ENCODE assay signal across 27 cellular contexts in genomic region chr17:72004011-72004427, GRCh38.
DNase-seq lines count a peak whose midpoint lies in the region; ATAC-seq, FAIRE-seq and TF ChIP-seq lines count a peak whose summit lies in the region.
"Had no signal": no experiment of that assay in that cellular context is flagged by ENCODE, and none has a peak within 500 bp of the region (broad histone marks: within the 10 kb centered on the region; RNA-seq: fewer than 3 reads in every experiment).

No MANE protein-coding gene starts in this region.

- WGBS in A549 (ENCODE audit: missing lambda C conversion rate): 18% methylated on average over 2 of the region's 2 CpGs
- 74 to 92% (median 82%) methylated on average over 2 of the region's 2 CpGs for WGBS in spleen, 5 donors

- H3K27ac Mint-ChIP-seq in activated T-helper 17 cell treated with anti-CD3 and anti-CD28 coated beads, Interleukin-2, amount 50 U/mL, for 72 hours: no peak overlapping the region
- H3K27ac Mint-ChIP-seq: activated naive CD8-positive, alpha-beta T cell; activated T-cell treated with anti-CD3 and anti-CD28 coated beads, Interleukin-2, amount 50 U/mL, for 72 hours; CD4-positive, alpha-beta T cell; memory B cell; naive thymus-derived CD4-positive, alpha-beta T cell had no signal

- H3K4me1 ChIP-seq in A549 (peaks cover 27% of the 10 kb centered on the region), spleen (no peaks in the 10 kb centered on the region)
- H3K4me1 ChIP-seq: upper lobe of right lung had no signal

- H3K27me3 ChIP-seq in spleen (replicated peaks in 1 of 7): no peaks in the 10 kb centered on the region
- H3K27me3 ChIP-seq: brain microvascular endothelial cell had no signal

- no peaks in the 10 kb centered on the region for H3K4me1 Mint-ChIP-seq in activated T-helper 17 cell treated with anti-CD3 and anti-CD28 coated beads, Interleukin-2, amount 50 U/mL, for 72 hours
- H3K4me1 Mint-ChIP-seq: memory B cell had no signal

- POLR2A ChIA-PET in A549 (lab: Yijun Ruan, JAX): no interaction called here

- H3K27ac ChIP-seq in A549: peak overlapping the region in 1 of 2 experiments; percentile 35; a peak in 3 of 6 replicates
- H3K27ac ChIP-seq in spleen: no peak overlapping the region
- H3K27ac ChIP-seq: brain microvascular endothelial cell, upper lobe of right lung had no signal

- intact Hi-C loops in spleen (cut with DNase I; ENCODE audit: low total_unique reads): no loop called here

- H3K9me3 ChIP-seq in A549 (no peaks in the 10 kb centered on the region), spleen (no peaks in the 10 kb centered on the region)
- H3K9me3 ChIP-seq: upper lobe of right lung had no signal

- no peaks in the 10 kb centered on the region for H3K9me3 Mint-ChIP-seq in activated T-helper 17 cell treated with anti-CD3 and anti-CD28 coated beads, Interleukin-2, amount 50 U/mL, for 72 hours
- H3K9me3 Mint-ChIP-seq: CD4-positive, alpha-beta T cell; memory B cell had no signal

- H3K36me3 Mint-ChIP-seq in activated T-helper 17 cell treated with anti-CD3 and anti-CD28 coated beads, Interleukin-2, amount 50 U/mL, for 72 hours (ENCODE audit: low read depth): no peaks in the 10 kb centered on the region
- H3K36me3 Mint-ChIP-seq: activated naive CD8-positive, alpha-beta T cell; memory B cell; naive thymus-derived CD4-positive, alpha-beta T cell had no signal

- no peak for TF ChIP-seq RAD21 in A549 (conservative IDR thresholded peaks at IDR 0.05 in 1 of 2, IDR thresholded peaks at IDR 0.05 in 1 of 2)

- peak; percentile 57 to 79; a peak in 5 of 6 replicates for ATAC-seq in A549
- ATAC-seq in activated T-helper 17 cell treated with anti-CD3 and anti-CD28 coated beads, Interleukin-2, amount 50 U/mL, for 72 hours (replicated peaks): peak; percentile 38
- ATAC-seq: naive thymus-derived CD4-positive, alpha-beta T cell; upper lobe of right lung had no signal

- H3K4me3 Mint-ChIP-seq in activated T-helper 17 cell treated with anti-CD3 and anti-CD28 coated beads, Interleukin-2, amount 50 U/mL, for 72 hours: no peak overlapping the region
- H3K4me3 Mint-ChIP-seq: activated naive CD8-positive, alpha-beta T cell; CD4-positive, alpha-beta T cell; memory B cell; naive thymus-derived CD4-positive, alpha-beta T cell had no signal

- peak overlapping the region; percentile 25 for H3K4me2 ChIP-seq in A549

- H3K4me3 ChIP-seq in A549: no peak overlapping the region
- H3K4me3 ChIP-seq in spleen: no peak overlapping the region
- H3K4me3 ChIP-seq: upper lobe of right lung had no signal

- H3K36me3 ChIP-seq in spleen: no peaks in the 10 kb centered on the region
- H3K36me3 ChIP-seq: brain microvascular endothelial cell, upper lobe of right lung had no signal

- no peak for TF ChIP-seq CTCF in A549 (IDR thresholded peaks at IDR 0.05)
- no peak for TF ChIP-seq CTCF in spleen (IDR thresholded peaks at IDR 0.05 in 8 of 11, conservative IDR thresholded peaks at IDR 0.05 in 3 of 11)

- peak in 1 of 2 experiments; percentile 59; a peak in 2 of 5 replicates for TF ChIP-seq EP300 in A549 (IDR thresholded peaks at IDR 0.05)

- peaks cover 6% of the 10 kb centered on the region for H3K27me3 Mint-ChIP-seq in activated T-helper 17 cell treated with anti-CD3 and anti-CD28 coated beads, Interleukin-2, amount 50 U/mL, for 72 hours
- H3K27me3 Mint-ChIP-seq: CD4-positive, alpha-beta T cell; memory B cell had no signal

- TF ChIP-seq POLR2A in A549 (IDR thresholded peaks at IDR 0.05; ENCODE audit: low read length) (no peak), spleen (IDR thresholded peaks at IDR 0.05) (no peak)

- DNase-seq in A549 (ENCODE audit: low read depth in 1 of 2, low spot score in 1 of 2): peak in 1 of 2 experiments; percentile 29
- DNase-seq in HS-5 (ENCODE audit: low read depth): peak; percentile 37
- DNase-seq in iris pigment epithelial cell (ENCODE audit: low read depth): peak; percentile 10
- no peak for DNase-seq in NCI-H82 treated with DMSO at 0.1 percent for 48 hours (lab: John Stamatoyannopoulos, UW; ENCODE audit: unreplicated experiment)
- no peak for DNase-seq in activated gamma-delta T cell (lab: John Stamatoyannopoulos, UW)
- no peak for DNase-seq in spleen
- DNase-seq in SW480 (ENCODE audit: low spot score): no peak
- DNase-seq: activated CD4-positive, CD25-positive, alpha-beta regulatory T cell treated with anti-CD3 and anti-CD28 coated beads, Interleukin-2, amount 50 U/mL, for 72 hours; activated T-cell treated with anti-CD3 and anti-CD28 coated beads, Interleukin-2, amount 50 U/mL, for 72 hours; brain microvascular endothelial cell; CD4-positive, alpha-beta T cell; cortex of kidney; foreskin melanocyte; hypothalamus; Kasumi-1; naive thymus-derived CD4-positive, alpha-beta T cell; NCI-H1436 treated with DMSO at 0.1 percent for 48 hours; NCI-H2171; NCI-H774; posterior cingulate gyrus; T-helper 9 cell; upper lobe of right lung had no signal

- CTCF ChIA-PET in A549 (lab: Yijun Ruan, JAX): interaction anchor here (0.6 to 1.6 kb wide), 4 partner anchors 43 to 536 kb away, joined by 3 to 6 read pairs (median 4); no protein-coding TSS in a partner anchor

- FAIRE-seq in A549 (lab: Jason Lieb, UNC): no peak
- FAIRE-seq: endometrium, keratinocyte had no signal

TF ChIP-seq in A549, 52 proteins besides CTCF, POLR2A, EP300 and RAD21:
- TF ChIP-seq FOSL2 (IDR thresholded peaks at IDR 0.05) (peak; percentile 23; the same call in 1 of the 2 replicates), FOSL2 (CRISPR knock-in tag; IDR thresholded peaks at IDR 0.05) (no peak), CEBPB (IDR thresholded peaks at IDR 0.05) (peak in 1 of 2 experiments; percentile 49; a peak in 1 of 4 replicates), ZSCAN20 (CRISPR knock-in tag; IDR thresholded peaks at IDR 0.05) (no peak), JUN (IDR thresholded peaks at IDR 0.05) (0 out of 5 replicates have a peak, but pooled peaks of 1 of the 2 experiments have one; percentile 43), HDAC2 (IDR thresholded peaks at IDR 0.05) (no peak), JUNB (IDR thresholded peaks at IDR 0.05) (peak; percentile 55; the same call in 1 of the 2 replicates)

Comparison
In these comparisons a context has a peak if more than half of its experiments do, and no peak if none do; other contexts are left out.
1. DNase-seq: peak in HS-5 (single experiment) and iris pigment epithelial cell (single experiment); none in NCI-H82 treated with DMSO at 0.1 percent for 48 hours (single experiment), activated gamma-delta T cell (single experiment), spleen (single experiment) and SW480 (single experiment).